Comparison of ENCODE assay signal across 8 cellular contexts in the genomic region with DNA sequence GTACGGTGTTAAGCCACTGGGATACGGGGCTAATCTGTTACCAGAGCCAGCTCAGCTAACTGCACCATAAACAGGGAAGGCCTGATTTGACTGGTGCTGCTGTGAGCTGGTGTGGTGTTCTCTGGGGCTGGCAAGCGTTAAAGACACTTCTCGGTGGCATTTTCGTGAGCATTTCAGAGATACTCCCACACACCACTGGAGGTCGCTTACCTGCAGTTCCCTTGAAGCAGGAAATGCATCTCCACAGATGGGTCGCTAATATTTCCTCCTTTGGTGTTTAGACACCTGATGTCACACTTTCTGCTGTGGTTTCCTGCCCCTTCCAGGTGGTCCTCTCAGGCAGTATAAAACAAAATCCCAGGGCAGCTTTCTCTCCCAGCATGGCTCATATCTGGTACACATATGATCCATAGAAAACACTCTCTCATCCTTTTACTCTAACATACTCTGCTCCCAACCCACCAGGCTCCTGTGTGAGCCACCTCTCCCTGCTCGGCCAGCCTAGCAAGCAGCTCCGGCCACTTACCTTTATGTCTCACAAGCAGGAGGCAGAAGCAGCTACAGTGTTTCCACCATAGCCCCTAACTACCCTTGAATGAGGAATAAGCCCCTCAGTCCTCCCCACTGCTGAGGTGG.
A peak's percentile ranks its signal among the peaks of the same experiment; 100 is the strongest.
DNase-seq lines count a peak whose midpoint lies in the region; ATAC-seq and TF ChIP-seq lines count a peak whose summit lies in the region.

No MANE protein-coding gene starts in this region.

- H3K27me3 ChIP-seq in SU-DHL-6 (ENCODE audit: low read length) (no peaks in the 10 kb centered on the region), gastrocnemius medialis (no peaks in the 10 kb centered on the region), left lung (no peaks in the 10 kb centered on the region)

- no peaks in the 10 kb centered on the region for H4K20me1 ChIP-seq in SU-DHL-6 (ENCODE audit: low read depth, low read length)

- TF ChIP-seq POLR2A in gastrocnemius medialis (IDR thresholded peaks at IDR 0.05), result no peak

- peak overlapping the region; percentile 52 for H2AFZ ChIP-seq in SU-DHL-6 (ENCODE audit: low read depth, low read length, severe bottlenecking)

- H3K9ac ChIP-seq in SU-DHL-6 (ENCODE audit: low read length), result peak overlapping the region; percentile 59

- H3K9me3 Mint-ChIP-seq in type B pancreatic cell, result no peaks in the 10 kb centered on the region

- in situ Hi-C loops in gastrocnemius medialis (cut with MboI; ENCODE audit: low sequenced_read_pairs in 4 of 4), result no loop called here

- DNase-seq in Daoy (ENCODE audit: low read depth) (peak; percentile 6), type B pancreatic cell (ENCODE audit: extremely low spot score, unreplicated experiment) (no peak), posterior cingulate gyrus (no peak), gastrocnemius medialis (no peak), left lung (no peak)

- peaks cover 42% of the 10 kb centered on the region for H3K27me3 Mint-ChIP-seq in type B pancreatic cell

- H3K4me3 ChIP-seq in SU-DHL-6 (ENCODE audit: insufficient read depth, low read length, poor library complexity, severe bottlenecking) (no peak overlapping the region), gastrocnemius medialis (no peak overlapping the region), left lung (no peak overlapping the region)

- intact Hi-C loops in posterior cingulate gyrus (cut with DNase I), result no loop called here
- intact Hi-C loops in gastrocnemius medialis (cut with DNase I; ENCODE audit: low total_unique reads), result no loop called here
- intact Hi-C loops in left lung (cut with DNase I), result no loop called here

- no peak overlapping the region for H3K4me3 Mint-ChIP-seq in type B pancreatic cell

- H3K36me3 ChIP-seq in SU-DHL-6 (ENCODE audit: low read length), result no peaks in the 10 kb centered on the region
- no peaks in the 10 kb centered on the region for H3K36me3 ChIP-seq in gastrocnemius medialis
- no peaks in the 10 kb centered on the region for H3K36me3 ChIP-seq in left lung

- H3K36me3 Mint-ChIP-seq in type B pancreatic cell, result no peaks in the 10 kb centered on the region

- no peaks in the 10 kb centered on the region for H3K9me3 ChIP-seq in SU-DHL-6 (ENCODE audit: insufficient read depth, low read length)
- H3K9me3 ChIP-seq in gastrocnemius medialis, result no peaks in the 10 kb centered on the region
- H3K9me3 ChIP-seq in left lung, result no peaks in the 10 kb centered on the region

- TF ChIP-seq CTCF in SU-DHL-6 (IDR thresholded peaks at IDR 0.05; ENCODE audit: insufficient read depth, low read length, poor library complexity, severe bottlenecking), result peak; percentile 27
- TF ChIP-seq CTCF in type B pancreatic cell (conservative IDR thresholded peaks at IDR 0.05), result peak; percentile 55
- no peak for TF ChIP-seq CTCF in gastrocnemius medialis (IDR thresholded peaks at IDR 0.05 in 4 of 5, conservative IDR thresholded peaks at IDR 0.05 in 1 of 5)
- TF ChIP-seq CTCF in left lung (IDR thresholded peaks at IDR 0.05), result no peak

- H3K27ac ChIP-seq in SU-DHL-6 (ENCODE audit: low read depth, low read length) (peak overlapping the region; percentile 75), gastrocnemius medialis (no peak overlapping the region), left lung (no peak overlapping the region)

- no peaks in the 10 kb centered on the region for H3K9me2 ChIP-seq in SU-DHL-6 (replicated peaks; ENCODE audit: insufficient read depth, low read length)

- H3K4me1 Mint-ChIP-seq in type B pancreatic cell (ENCODE audit: unreplicated experiment), result no peaks in the 10 kb centered on the region

- H3F3A ChIP-seq in SU-DHL-6 (ENCODE audit: insufficient read depth), result no peaks in the 10 kb centered on the region; the same call in 1 of the 2 replicates

- H3K4me2 ChIP-seq in SU-DHL-6 (ENCODE audit: low read depth, low read length, poor library complexity, severe bottlenecking), result peak overlapping the region; percentile 49

- H3K27ac Mint-ChIP-seq in type B pancreatic cell, result no peak overlapping the region

- H3K4me1 ChIP-seq in gastrocnemius medialis (no peaks in the 10 kb centered on the region), left lung (no peaks in the 10 kb centered on the region)

- no peaks in the 10 kb centered on the region for H3K79me2 ChIP-seq in SU-DHL-6 (ENCODE audit: insufficient read depth, low read length)

- ATAC-seq in GM19324 (IDR thresholded peaks at IDR 0.05; ENCODE audit: low FRiP score, unreplicated experiment) (peak; percentile 95), HG03103 (IDR thresholded peaks at IDR 0.05; ENCODE audit: low read depth, unreplicated experiment) (peak; percentile 99), gastrocnemius medialis (no peak), left lung (no peak)

Comparison
In these comparisons a context has a peak if more than half of its experiments do, and no peak if none do; other contexts are left out.
1. ATAC-seq: peak in GM19324 (single experiment) and HG03103 (single experiment); none in gastrocnemius medialis (0 of 2) and left lung (single experiment).
2. CTCF ChIP-seq: peak in SU-DHL-6 (single experiment) and type B pancreatic cell (single experiment); none in gastrocnemius medialis (0 of 5) and left lung (0 of 2).